In genomic region chr22:50576070-50576469, GRCh38 we compare ENCODE assay signal across 8 cellular contexts. TPM values are rescaled to one million over a fixed set of nuclear protein-coding genes. Genes with fewer than 3 reads are reported as not detected.
DNase-seq lines count a peak whose midpoint lies in the region; ATAC-seq and TF ChIP-seq lines count a peak whose summit lies in the region.

No MANE protein-coding gene starts in this region.

- CTCF ChIA-PET in Caco-2 (lab: Charles Lee) (interaction anchor here (2.5 kb wide), 1 partner anchor 45 kb away, joined by 14 read pairs; no protein-coding TSS in a partner anchor), WTC11 (lab: Charles Lee) (interaction anchor here (0.8 to 5.0 kb wide), 10 partner anchors 13 to 124 kb away, joined by 3 to 25 read pairs (median 4); partner anchors contain the start of genes SCO2 and SYCE3)

- H3K27me3 ChIP-seq in Caco-2 (replicated peaks; ENCODE audit: control insufficient read depth, insufficient read depth, low read length), result no peaks in the 10 kb centered on the region

- BruUV-seq in Caco-2 (replicated peaks; lab: Mats Ljungman, UMichigan), result no TSS peak

- H3K4me1 Mint-ChIP-seq in Caco-2 (ENCODE audit: low read depth, unreplicated experiment) (no peaks in the 10 kb centered on the region), WTC11 (no peaks in the 10 kb centered on the region)
- H3K4me1 Mint-ChIP-seq in stimulated activated effector memory CD8-positive, alpha-beta T cell treated with anti-CD3 and anti-CD28 coated beads, Interleukin-12 subunit alpha, Interleukin-12 subunit beta, amount 100 ng/mL, for 72 hours, result peaks cover 22% of the 10 kb centered on the region

- ATAC-seq in WTC11, result peak; percentile 54
- peak; percentile 48 for ATAC-seq in left colon
- ATAC-seq in GM18517 (IDR thresholded peaks at IDR 0.05; ENCODE audit: unreplicated experiment), result no peak
- ATAC-seq in HG02852 (IDR thresholded peaks at IDR 0.05; ENCODE audit: unreplicated experiment), result no peak
- no peak for ATAC-seq in stimulated activated effector memory CD8-positive, alpha-beta T cell treated with anti-CD3 and anti-CD28 coated beads, Interleukin-12 subunit alpha, Interleukin-12 subunit beta, amount 100 ng/mL, for 72 hours

- H3K4me1 ChIP-seq in Caco-2, result no peaks in the 10 kb centered on the region

- POLR2A ChIA-PET in Caco-2 (lab: Charles Lee), result no interaction called here
- POLR2A ChIA-PET in WTC11 (lab: Charles Lee), result no interaction called here

- H3K36me3 ChIP-seq in Caco-2 (ENCODE audit: control insufficient read depth, insufficient read depth, low read length), result peaks cover 1% of the 10 kb centered on the region; the same call in 1 of the 2 replicates

- DNase-seq in Caco-2, result peak; percentile 67 to 73
- peak; percentile 88 for DNase-seq in HuH-7.5 (ENCODE audit: low spot score)
- DNase-seq in WTC11 (ENCODE audit: low spot score), result peak; percentile 41
- no peak for DNase-seq in left colon
- no peak for DNase-seq in T-helper 9 cell
- no peak for DNase-seq in stimulated activated effector memory CD8-positive, alpha-beta T cell treated with anti-CD3 and anti-CD28 coated beads, Interleukin-12 subunit alpha, Interleukin-12 subunit beta, amount 100 ng/mL, for 72 hours (ENCODE audit: low spot score in 2 of 2)

- H3K27ac Mint-ChIP-seq in Caco-2 (ENCODE audit: unreplicated experiment) (no peak overlapping the region), WTC11 (no peak overlapping the region)
- no peak overlapping the region for H3K27ac Mint-ChIP-seq in stimulated activated effector memory CD8-positive, alpha-beta T cell treated with anti-CD3 and anti-CD28 coated beads, Interleukin-12 subunit alpha, Interleukin-12 subunit beta, amount 100 ng/mL, for 72 hours

- TF ChIP-seq CTCF in Caco-2 (IDR thresholded peaks at IDR 0.05; ENCODE audit: insufficient read depth in 1 of 2, low read depth in 1 of 2, low read length in 1 of 2, severe bottlenecking in 1 of 2, unreplicated experiment in 1 of 2), result peak; percentile 41 to 59
- 0 out of 2 replicates have a peak, but pooled peaks have one; percentile 16 for TF ChIP-seq CTCF in WTC11 (IDR thresholded peaks at IDR 0.05)

- H3K9me3 Mint-ChIP-seq in Caco-2 (ENCODE audit: unreplicated experiment) (no peaks in the 10 kb centered on the region), WTC11 (no peaks in the 10 kb centered on the region)
- H3K9me3 Mint-ChIP-seq in stimulated activated effector memory CD8-positive, alpha-beta T cell treated with anti-CD3 and anti-CD28 coated beads, Interleukin-12 subunit alpha, Interleukin-12 subunit beta, amount 100 ng/mL, for 72 hours, result no peaks in the 10 kb centered on the region

- H3K4me3 ChIP-seq in Caco-2 (ENCODE audit: low read depth, low read length), result no peak overlapping the region

- H3K27me3 Mint-ChIP-seq in Caco-2 (ENCODE audit: insufficient read depth, unreplicated experiment) (no peaks in the 10 kb centered on the region), WTC11 (ENCODE audit: low read depth) (no peaks in the 10 kb centered on the region)

- H3K36me3 Mint-ChIP-seq in Caco-2 (ENCODE audit: insufficient read depth, unreplicated experiment) (no peaks in the 10 kb centered on the region), WTC11 (peaks cover 18% of the 10 kb centered on the region)
- H3K36me3 Mint-ChIP-seq in stimulated activated effector memory CD8-positive, alpha-beta T cell treated with anti-CD3 and anti-CD28 coated beads, Interleukin-12 subunit alpha, Interleukin-12 subunit beta, amount 100 ng/mL, for 72 hours, result peaks cover 38% of the 10 kb centered on the region

- H3K9me3 ChIP-seq in Caco-2, result no peaks in the 10 kb centered on the region

- no peak overlapping the region for H3K4me3 Mint-ChIP-seq in Caco-2 (ENCODE audit: unreplicated experiment)
- H3K4me3 Mint-ChIP-seq in WTC11, result no peak overlapping the region
- no peak overlapping the region for H3K4me3 Mint-ChIP-seq in stimulated activated effector memory CD8-positive, alpha-beta T cell treated with anti-CD3 and anti-CD28 coated beads, Interleukin-12 subunit alpha, Interleukin-12 subunit beta, amount 100 ng/mL, for 72 hours

- intact Hi-C loops in Caco-2 (cut with micrococcal nuclease; ENCODE audit: unreplicated experiment), result loop anchor here (1.0 kb wide), 2 partner anchors 44 to 115 kb away; no protein-coding TSS in a partner anchor
- intact Hi-C loops in left colon (cut with DNase I, micrococcal nuclease), result no loop called here

TF ChIP-seq in WTC11, 78 proteins besides CTCF, POLR2A, EP300 and RAD21:
- TF ChIP-seq ZNF671 (CRISPR knock-in tag; IDR thresholded peaks at IDR 0.05) (no peak), HMGA2 (CRISPR knock-in tag; IDR thresholded peaks at IDR 0.05) (no peak), ZNF281 (CRISPR knock-in tag; IDR thresholded peaks at IDR 0.05) (no peak)
- TF ChIP-seq, protein P1, sequence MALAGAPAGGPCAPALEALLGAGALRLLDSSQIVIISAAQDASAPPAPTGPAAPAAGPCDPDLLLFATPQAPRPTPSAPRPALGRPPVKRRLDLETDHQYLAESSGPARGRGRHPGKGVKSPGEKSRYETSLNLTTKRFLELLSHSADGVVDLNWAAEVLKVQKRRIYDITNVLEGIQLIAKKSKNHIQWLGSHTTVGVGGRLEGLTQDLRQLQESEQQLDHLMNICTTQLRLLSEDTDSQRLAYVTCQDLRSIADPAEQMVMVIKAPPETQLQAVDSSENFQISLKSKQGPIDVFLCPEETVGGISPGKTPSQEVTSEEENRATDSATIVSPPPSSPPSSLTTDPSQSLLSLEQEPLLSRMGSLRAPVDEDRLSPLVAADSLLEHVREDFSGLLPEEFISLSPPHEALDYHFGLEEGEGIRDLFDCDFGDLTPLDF (CRISPR knock-in tag; IDR thresholded peaks at IDR 0.05), result no peak

RNA-seq across cellular contexts. Expression of gene CPT1B, which starts 2.2 kb away (rescaled TPM):
- total RNA-seq in Caco-2 (2022), result 19.8 and 24.6 TPM in 2 replicates
- total RNA-seq in WTC11 (2021), result 33.7 to 47.8 TPM (median 47.4 TPM) in 3 replicates
- total RNA-seq in left colon, result 10 to 100 TPM; 22.6 to 26.6 TPM

RNA-seq across cellular contexts. Expression of gene CHKB, which starts 6.6 kb away (rescaled TPM):
- total RNA-seq in Caco-2 (2022), result 43.3 and 45.4 TPM in 2 replicates
- 75.4 to 80.0 TPM (median 76.1 TPM) in 3 replicates for total RNA-seq in WTC11 (2021)
- total RNA-seq in left colon, result 10 to 100 TPM; 66.9 to 72.7 TPM

RNA-seq across cellular contexts. Expression of gene SYCE3, which starts 13.4 kb away (rescaled TPM):
- not detected in 2 replicates for total RNA-seq in Caco-2 (2022)
- 0.46 to 0.89 TPM (median 0.85 TPM) in 3 replicates for total RNA-seq in WTC11 (2021)
- total RNA-seq in left colon, result under 1 TPM in 1 of 2 donors, not detected in 1; 0.67 TPM

RNA-seq across cellular contexts. Expression of gene MAPK8IP2, which starts 24.5 kb away (rescaled TPM):
- total RNA-seq in Caco-2 (2022) (3.2 and 3.9 TPM in 2 replicates), WTC11 (2021) (1.8 to 4.9 TPM (median 1.9 TPM) in 3 replicates), left colon (1 to 10 TPM; 1.2 to 1.5 TPM)

RNA-seq across cellular contexts. Expression of gene KLHDC7B, which starts 30.4 kb away (rescaled TPM):
- total RNA-seq in Caco-2 (2022), result 1.1 and 2.0 TPM in 2 replicates
- not detected in 3 replicates for total RNA-seq in WTC11 (2021)
- total RNA-seq in left colon, result under 1 TPM in 1 of 2 donors, not detected in 1; 0.17 TPM

Comparison
In these comparisons a context has a peak if more than half of its experiments do, and no peak if none do; other contexts are left out.
1. DNase-seq: peak in Caco-2 (2 of 2), HuH-7.5 (single experiment) and WTC11 (single experiment); none in left colon (0 of 2), T-helper 9 cell (single experiment) and stimulated activated effector memory CD8-positive, alpha-beta T cell treated with anti-CD3 and anti-CD28 coated beads, Interleukin-12 subunit alpha, Interleukin-12 subunit beta, amount 100 ng/mL, for 72 hours (0 of 2).
2. ATAC-seq: peak in WTC11 (single experiment) and left colon (single experiment); none in GM18517 (single experiment), HG02852 (single experiment) and stimulated activated effector memory CD8-positive, alpha-beta T cell treated with anti-CD3 and anti-CD28 coated beads, Interleukin-12 subunit alpha, Interleukin-12 subunit beta, amount 100 ng/mL, for 72 hours (single experiment).